Comparison of ENCODE assay signal across 1 cellular context in genomic region chr2:170291474-170291873, GRCh38.
TF ChIP-seq lines count a peak whose summit lies in the region.

No MANE protein-coding gene starts in this region.

TF ChIP-seq in GM12878, 131 proteins besides CTCF, POLR2A, EP300 and RAD21 (continued from another document):
- TF ChIP-seq MLLT1 (IDR thresholded peaks at IDR 0.05) (no peak), IRF5 (IDR thresholded peaks at IDR 0.05; ENCODE audit: borderline replicate concordance) (no peak), POLR2AphosphoS2 (IDR thresholded peaks at IDR 0.05; ENCODE audit: low read depth, low read length) (no peak), PAX8 (IDR thresholded peaks at IDR 0.05) (no peak), SREBF2 (IDR thresholded peaks at IDR 0.05; ENCODE audit: low read length) (no peak)
